In genomic region chr5:113219695-113220094, GRCh38 we compare ENCODE assay signal across 18 cellular contexts.
DNase-seq lines count a peak whose midpoint lies in the region; TF ChIP-seq lines count a peak whose summit lies in the region.
"Had no signal": no experiment of that assay in that cellular context is flagged by ENCODE, and none has a peak within 500 bp of the region (broad histone marks: within the 10 kb centered on the region; RNA-seq: fewer than 3 reads in every experiment).

No MANE protein-coding gene starts in this region.

- H4K20me1 ChIP-seq in H9 (ENCODE audit: control insufficient read depth, insufficient read depth, insufficient read length), result no peaks in the 10 kb centered on the region

- no peak overlapping the region for H2BK5ac ChIP-seq in H9 (ENCODE audit: insufficient read length, low read length)

- H3K4ac ChIP-seq in H9 (ENCODE audit: low read depth, low read length), result no peak overlapping the region

- H3K27ac Mint-ChIP-seq in H9, result peak overlapping the region in 2 of 3 experiments; percentile 17 to 84; a peak in 2 of 7 replicates
- H3K27ac Mint-ChIP-seq: HFFc6 had no signal

- H3K27me3 Mint-ChIP-seq in H9 (ENCODE audit: low read depth), result no peaks in the 10 kb centered on the region
- H3K27me3 Mint-ChIP-seq: CD4-positive, CD25-positive, alpha-beta regulatory T cell had no signal

- no peak overlapping the region for H4K91ac ChIP-seq in H9 (ENCODE audit: insufficient read length, low read depth, low read length)

- DNase-seq in Daoy (ENCODE audit: low read depth) (peak; percentile 23), H9 (no peak), WERI-Rb-1 (no peak), lung microvascular endothelial cell (ENCODE audit: low read depth in 2 of 2) (peak; percentile 25 to 42), NCI-H748 treated with DMSO at 0.1 percent for 48 hours (lab: John Stamatoyannopoulos, UW) (no peak), GM19238 (ENCODE audit: insufficient read length, low spot score) (no peak)
- no peak for DNase-seq in activated CD4-positive, alpha-beta T cell treated with anti-CD3 and anti-CD28 coated beads for 1 hour
- DNase-seq: CD4-positive, CD25-positive, alpha-beta regulatory T cell; H7; HFFc6; NCI-H1092; NCI-H1436 treated with DMSO at 0.1 percent for 48 hours; NCI-H1930; NCI-H2227 treated with DMSO at 0.1 percent for 48 hours; NCI-H510A; NK-92 treated with Interleukin-12 subunit alpha and Interleukin-12 subunit beta, amount 100 ng/mL, for 24 hours; SJCRH30 had no signal

- no peak overlapping the region for H3K18ac ChIP-seq in H9 (ENCODE audit: insufficient read length, low read depth, low read length)

- H2BK12ac ChIP-seq in H9 (ENCODE audit: insufficient read length, low read depth, low read length), result no peak overlapping the region

- H3K27me3 ChIP-seq in H9 (ENCODE audit: insufficient read depth, low read length) (no peaks in the 10 kb centered on the region), WERI-Rb-1 (ENCODE audit: insufficient read depth, low read depth, severe bottlenecking) (no peaks in the 10 kb centered on the region)
- H3K27me3 ChIP-seq: SJCRH30 had no signal

- H2BK120ac ChIP-seq in H9 (ENCODE audit: low read depth, low read length, poor library complexity, severe bottlenecking), result no peak overlapping the region

- no peaks in the 10 kb centered on the region for H3K23me2 ChIP-seq in H9 (ENCODE audit: insufficient read length, low read depth, low read length, poor library complexity, severe bottlenecking)

- H3K9ac ChIP-seq in H9 (ENCODE audit: extremely low read depth, insufficient read length, low read length), result no peak overlapping the region

- H2AK5ac ChIP-seq in H9 (ENCODE audit: insufficient read length, low read length), result no peak overlapping the region

- H3K9me3 Mint-ChIP-seq in H9, result peaks cover 4 to 6% of the 10 kb centered on the region in 2 experiments; a peak in 3 of 5 replicates
- H3K9me3 Mint-ChIP-seq: CD4-positive, CD25-positive, alpha-beta regulatory T cell; HFFc6 had no signal

- no peak overlapping the region for H3K4me2 ChIP-seq in H9 (ENCODE audit: insufficient read depth, insufficient read length, low read length)

- no peak for TF ChIP-seq CTCF in H9 (conservative IDR thresholded peaks at IDR 0.05)
- TF ChIP-seq CTCF in WERI-Rb-1 (IDR thresholded peaks at IDR 0.05; ENCODE audit: low read depth, low read length), result no peak

- H3K4me1 ChIP-seq in H9 (ENCODE audit: insufficient read depth, low read length), result peaks cover 27% of the 10 kb centered on the region; the same call in 1 of the 2 replicates

- H3K14ac ChIP-seq in H9 (ENCODE audit: insufficient read depth, low read length), result no peak overlapping the region

- no peaks in the 10 kb centered on the region for H3K9me3 ChIP-seq in H9 (ENCODE audit: control insufficient read depth, low read depth, low read length)
- no peaks in the 10 kb centered on the region for H3K9me3 ChIP-seq in WERI-Rb-1 (ENCODE audit: severe bottlenecking)
- H3K9me3 ChIP-seq: SJCRH30 had no signal

- no peak overlapping the region for H3K56ac ChIP-seq in H9 (ENCODE audit: insufficient read length, low read depth, low read length)

- no CpG with 5 or more reads among the region's 3 CpGs for WGBS in H9 (ENCODE audit: extremely low coverage, insufficient read length, low lambda C conversion rate)

- H3K36me3 Mint-ChIP-seq in H9 (ENCODE audit: insufficient read depth in 1 of 3, low read depth in 3 of 3), result peaks cover 2 to 19% (median 7%) of the 10 kb centered on the region in 3 experiments; a peak in 4 of 7 replicates
- H3K36me3 Mint-ChIP-seq: CD4-positive, CD25-positive, alpha-beta regulatory T cell had no signal

- peaks cover 23% of the 10 kb centered on the region for H3K36me3 ChIP-seq in WERI-Rb-1
- H3K36me3 ChIP-seq: SJCRH30 had no signal

- no peak overlapping the region for H3K23ac ChIP-seq in H9 (ENCODE audit: insufficient read length, low read depth, low read length)

- H3K27ac ChIP-seq in H9 (ENCODE audit: insufficient read length, low read depth, low read length), result no peak overlapping the region
- peak overlapping the region; percentile 92 for H3K27ac ChIP-seq in WERI-Rb-1
- H3K27ac ChIP-seq: SJCRH30 had no signal

- no peak overlapping the region for H2BK20ac ChIP-seq in H9 (ENCODE audit: low read depth, low read length, poor library complexity, severe bottlenecking)

- no peak overlapping the region for H3K4me3 ChIP-seq in WERI-Rb-1 (ENCODE audit: low read depth, low read length)
- H3K4me3 ChIP-seq: K562, SJCRH30 had no signal

- no peak overlapping the region for H2AFZ ChIP-seq in H9 (ENCODE audit: low read length)

- no peaks in the 10 kb centered on the region for H3K79me2 ChIP-seq in H9 (ENCODE audit: insufficient read depth, low read length)

- peaks cover 53 to 67% of the 10 kb centered on the region in 2 experiments for H3K4me1 Mint-ChIP-seq in H9

- no peak overlapping the region for H4K8ac ChIP-seq in H9 (replicated peaks; ENCODE audit: insufficient read length, low read depth, low read length)

- H3K79me1 ChIP-seq in H9 (ENCODE audit: insufficient read depth, low read depth, low read length, poor library complexity, severe bottlenecking), result no peaks in the 10 kb centered on the region

- H3T11ph ChIP-seq in H9 (ENCODE audit: low read length), result no peak overlapping the region

- H4K5ac ChIP-seq in H9 (ENCODE audit: insufficient read length, low read depth, low read length), result no peak overlapping the region

- peak overlapping the region in 1 of 2 experiments; percentile 42; a peak in 2 of 5 replicates for H3K4me3 Mint-ChIP-seq in H9
- H3K4me3 Mint-ChIP-seq: CD4-positive, CD25-positive, alpha-beta regulatory T cell; HFFc6 had no signal

- H2BK15ac ChIP-seq in H9 (ENCODE audit: low read depth, low read length), result no peak overlapping the region

Comparison
In these comparisons a context has a peak if more than half of its experiments do, and no peak if none do; other contexts are left out.
1. DNase-seq: peak in Daoy (single experiment) and lung microvascular endothelial cell (2 of 2); none in H9 (single experiment), WERI-Rb-1 (single experiment), NCI-H748 treated with DMSO at 0.1 percent for 48 hours (single experiment), GM19238 (single experiment) and activated CD4-positive, alpha-beta T cell treated with anti-CD3 and anti-CD28 coated beads for 1 hour (single experiment).